Comparison of ENCODE assay signal across 12 cellular contexts in the genomic region with DNA sequence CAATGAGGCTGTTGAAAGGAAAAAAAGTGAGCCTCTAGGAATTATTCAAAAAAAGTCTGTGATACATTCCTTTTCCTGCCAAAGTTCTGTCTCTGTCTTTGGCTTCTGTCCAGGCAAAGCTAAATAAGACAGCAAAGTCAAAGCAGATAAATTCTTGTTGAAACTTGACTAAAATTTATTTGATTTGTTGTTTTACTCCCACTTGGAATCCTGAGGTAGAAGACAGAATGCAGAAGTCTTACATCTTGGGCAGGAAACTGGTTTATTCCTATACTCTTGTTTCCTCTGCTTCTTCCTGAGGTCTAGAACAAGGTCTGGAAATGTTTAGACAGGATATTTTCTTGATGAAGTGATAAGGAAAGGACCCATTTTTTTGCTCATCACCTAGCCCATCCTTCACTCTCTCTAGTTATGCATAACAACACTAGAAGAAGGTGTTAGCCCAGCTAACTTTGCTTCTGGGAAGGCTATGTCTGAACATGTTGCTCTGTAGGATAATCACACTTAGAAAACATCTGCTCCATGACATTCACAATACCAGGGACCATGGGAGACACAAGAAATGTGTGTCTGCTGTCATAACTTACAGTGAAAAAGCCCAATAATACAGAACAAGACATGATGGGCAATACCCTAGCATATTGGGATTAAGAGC. TPM values are rescaled to one million over a fixed set of nuclear protein-coding genes. Genes with fewer than 3 reads are reported as not detected.
DNase-seq lines count a peak whose midpoint lies in the region; ATAC-seq and TF ChIP-seq lines count a peak whose summit lies in the region.
"Had no signal": no experiment of that assay in that cellular context is flagged by ENCODE, and none has a peak within 500 bp of the region (broad histone marks: within the 10 kb centered on the region; RNA-seq: fewer than 3 reads in every experiment).

No MANE protein-coding gene starts in this region.

- H3K4me1 Mint-ChIP-seq in activated T-cell treated with anti-CD3 and anti-CD28 coated beads, Interleukin-2, amount 50 U/mL, for 24 hours (ENCODE audit: low read depth), result no peaks in the 10 kb centered on the region
- peaks cover 10% of the 10 kb centered on the region for H3K4me1 Mint-ChIP-seq in osteocyte (ENCODE audit: unreplicated experiment)

- ATAC-seq in GM21390 (IDR thresholded peaks at IDR 0.05; ENCODE audit: unreplicated experiment), result no peak
- ATAC-seq in GM21515 (IDR thresholded peaks at IDR 0.05; ENCODE audit: unreplicated experiment), result no peak

- no peak overlapping the region for H3K4me3 Mint-ChIP-seq in activated T-cell treated with anti-CD3 and anti-CD28 coated beads, Interleukin-2, amount 50 U/mL, for 24 hours
- no peak overlapping the region for H3K4me3 Mint-ChIP-seq in osteocyte (ENCODE audit: unreplicated experiment)

- no peaks in the 10 kb centered on the region for H3K27me3 Mint-ChIP-seq in activated T-cell treated with anti-CD3 and anti-CD28 coated beads, Interleukin-2, amount 50 U/mL, for 24 hours
- no peaks in the 10 kb centered on the region for H3K27me3 Mint-ChIP-seq in osteocyte (ENCODE audit: unreplicated experiment)

- TF ChIP-seq CTCF in osteocyte (IDR thresholded peaks at IDR 0.05), result no peak

- DNase-seq in activated T-cell treated with anti-CD3 and anti-CD28 coated beads, Interleukin-2, amount 50 U/mL, for 24 hours, result no peak
- DNase-seq in activated T-cell treated with anti-CD3 and anti-CD28 coated beads, Interleukin-2, amount 50 U/mL, for 48 hours, result no peak
- DNase-seq in amniotic epithelial cell (ENCODE audit: low read depth) (peak; percentile 40), fibroblast of peridontal ligament (ENCODE audit: extremely low read depth) (peak; percentile 41), osteocyte (ENCODE audit: extremely low spot score, unreplicated experiment) (no peak), medulla oblongata (ENCODE audit: extremely low spot score) (no peak)
- DNase-seq: activated CD4-positive, CD25-positive, alpha-beta regulatory T cell treated with anti-CD3 and anti-CD28 coated beads, Interleukin-2, amount 50 U/mL, for 72 hours; NCI-H1092; NCI-H1930; SW 1271 had no signal

- H3K9me3 Mint-ChIP-seq in activated T-cell treated with anti-CD3 and anti-CD28 coated beads, Interleukin-2, amount 50 U/mL, for 24 hours, result no peaks in the 10 kb centered on the region
- no peaks in the 10 kb centered on the region for H3K9me3 Mint-ChIP-seq in osteocyte (ENCODE audit: unreplicated experiment)

- H3K27ac Mint-ChIP-seq in activated T-cell treated with anti-CD3 and anti-CD28 coated beads, Interleukin-2, amount 50 U/mL, for 24 hours, result peak overlapping the region; percentile 41
- peak overlapping the region; percentile 18 for H3K27ac Mint-ChIP-seq in osteocyte (ENCODE audit: unreplicated experiment)

- H3K36me3 Mint-ChIP-seq in activated T-cell treated with anti-CD3 and anti-CD28 coated beads, Interleukin-2, amount 50 U/mL, for 24 hours (ENCODE audit: low read depth), result peaks cover 77% of the 10 kb centered on the region
- peaks cover 48% of the 10 kb centered on the region for H3K36me3 Mint-ChIP-seq in osteocyte (ENCODE audit: unreplicated experiment)

RNA-seq across cellular contexts. Expression of gene ZNF282, which starts 14.1 kb away (rescaled TPM):
- total RNA-seq in osteocyte, result 29.8 and 31.3 TPM in 2 replicates

RNA-seq across cellular contexts. Expression of gene ZNF398, which starts 34.0 kb away (rescaled TPM):
- total RNA-seq in osteocyte, result 17.7 and 19.4 TPM in 2 replicates

RNA-seq across cellular contexts. Expression of gene ZNF425, which starts 55.1 kb away (rescaled TPM):
- 5.9 and 6.2 TPM in 2 replicates for total RNA-seq in osteocyte

RNA-seq across cellular contexts. Expression of gene ZNF212, which starts 58.2 kb away (rescaled TPM):
- 11.9 and 13.0 TPM in 2 replicates for total RNA-seq in osteocyte

Comparison
In these comparisons a context has a peak if more than half of its experiments do, and no peak if none do; other contexts are left out.
1. DNase-seq: peak in amniotic epithelial cell (single experiment) and fibroblast of peridontal ligament (single experiment); none in activated T-cell treated with anti-CD3 and anti-CD28 coated beads, Interleukin-2, amount 50 U/mL, for 24 hours (single experiment), activated T-cell treated with anti-CD3 and anti-CD28 coated beads, Interleukin-2, amount 50 U/mL, for 48 hours (0 of 2), osteocyte (single experiment) and medulla oblongata (single experiment).